Comparison of ENCODE assay signal across 8 cellular contexts in genomic region chr7:18508441-18509427, GRCh38. TPM values are rescaled to one million over a fixed set of nuclear protein-coding genes. Genes with fewer than 3 reads are reported as not detected.
DNase-seq lines count a peak whose midpoint lies in the region; ATAC-seq and TF ChIP-seq lines count a peak whose summit lies in the region.

No MANE protein-coding gene starts in this region.

- H3K9ac ChIP-seq in iPS-20b (ENCODE audit: low read depth, low read length), result peak overlapping the region; percentile 25; the same call in 1 of the 2 replicates

- TF ChIP-seq CTCF in WTC11 (IDR thresholded peaks at IDR 0.05) (no peak), upper lobe of left lung (IDR thresholded peaks at IDR 0.05) (no peak)

- H3K36me3 ChIP-seq in iPS-20b (ENCODE audit: insufficient read depth, low read depth, low read length) (no peaks in the 10 kb centered on the region), upper lobe of left lung (no peaks in the 10 kb centered on the region)

- no peaks in the 10 kb centered on the region for H3K27me3 Mint-ChIP-seq in WTC11 (ENCODE audit: low read depth)

- no peak overlapping the region for H3K4me3 ChIP-seq in iPS-20b (ENCODE audit: low read length)
- H3K4me3 ChIP-seq in upper lobe of left lung, result no peak overlapping the region

- no peak overlapping the region for H3K4me3 Mint-ChIP-seq in WTC11

- no peak overlapping the region for H3K27ac ChIP-seq in iPS-20b (ENCODE audit: low read length)
- H3K27ac ChIP-seq in upper lobe of left lung, result peak overlapping the region in 2 of 4 donors; percentile 8 to 9

- DNase-seq in DMS153 (lab: John Stamatoyannopoulos, UW) (peak; percentile 62), WTC11 (ENCODE audit: low spot score) (no peak), upper lobe of left lung (peak in 1 of 2 donors; percentile 26), NCI-H2227 (lab: John Stamatoyannopoulos, UW; ENCODE audit: unreplicated experiment) (no peak)
- DNase-seq in stimulated activated CD4-positive, alpha-beta T cell treated with anti-CD3 and anti-CD28 coated beads, Interleukin-2, amount 100 ng/mL, for 24 hours, result no peak

- H3K4me1 ChIP-seq in iPS-20b (ENCODE audit: insufficient read depth, low read length) (peaks cover 20% of the 10 kb centered on the region), upper lobe of left lung (peaks cover 6 to 13% (median 6%) of the 10 kb centered on the region in 4 donors)

- H3K27me3 ChIP-seq in iPS-20b (ENCODE audit: insufficient read depth, low read length) (no peaks in the 10 kb centered on the region), upper lobe of left lung (no peaks in the 10 kb centered on the region)

- ATAC-seq in GM19452 (IDR thresholded peaks at IDR 0.05; ENCODE audit: unreplicated experiment) (peak; percentile 86), HG03439 (IDR thresholded peaks at IDR 0.05; ENCODE audit: unreplicated experiment) (peak; percentile 81), WTC11 (peak; percentile 75), upper lobe of left lung (ENCODE audit: low FRiP score in 2 of 2) (peak; percentile 71 to 78)

- TF ChIP-seq POLR2A in upper lobe of left lung (IDR thresholded peaks at IDR 0.05), result no peak

- 62 to 63% methylated on average over 10 of the region's 10 CpGs for WGBS in upper lobe of left lung, 2 donors

- H3K9me3 ChIP-seq in iPS-20b (ENCODE audit: insufficient read depth, low read depth, low read length), result no peaks in the 10 kb centered on the region
- no peaks in the 10 kb centered on the region for H3K9me3 ChIP-seq in upper lobe of left lung

- no peaks in the 10 kb centered on the region for H3K9me3 Mint-ChIP-seq in WTC11

- peak in 1 of 4 donors; percentile 41 for TF ChIP-seq EP300 in upper lobe of left lung (IDR thresholded peaks at IDR 0.05)

- POLR2A ChIA-PET in WTC11 (lab: Charles Lee), result interaction anchor here (0.6 to 1.0 kb wide), 3 partner anchors 12 to 15 kb away, joined by 3 to 4 read pairs (median 4); partner anchors contain the start of gene HDAC9

- CTCF ChIA-PET in WTC11 (lab: Charles Lee), result interaction anchor here (1.0 to 3.3 kb wide), 8 partner anchors 10 to 156 kb away, joined by 3 to 29 read pairs (median 4); partner anchors contain the start of gene HDAC9

- H3K4me1 Mint-ChIP-seq in WTC11, result peaks cover 30% of the 10 kb centered on the region

- no peaks in the 10 kb centered on the region for H3K36me3 Mint-ChIP-seq in WTC11

- H3K27ac Mint-ChIP-seq in WTC11, result peak overlapping the region; percentile 67

TF ChIP-seq in WTC11, 78 proteins besides CTCF, POLR2A, EP300 and RAD21:
- TF ChIP-seq CREM (CRISPR knock-in tag; IDR thresholded peaks at IDR 0.05) (no peak), IRF1 (CRISPR knock-in tag; IDR thresholded peaks at IDR 0.05) (no peak), NR1H2 (CRISPR knock-in tag; IDR thresholded peaks at IDR 0.05) (no peak), ZNF317 (CRISPR knock-in tag; IDR thresholded peaks at IDR 0.05; ENCODE audit: borderline replicate concordance, low read depth) (no peak), NFYB (CRISPR knock-in tag; conservative IDR thresholded peaks at IDR 0.05; ENCODE audit: low read depth) (no peak), USF2 (CRISPR knock-in tag; IDR thresholded peaks at IDR 0.05) (no peak), ZBTB21 (CRISPR knock-in tag; IDR thresholded peaks at IDR 0.05; ENCODE audit: borderline replicate concordance) (no peak), TP53 (CRISPR knock-in tag; IDR thresholded peaks at IDR 0.05) (no peak), SMAD3 (CRISPR knock-in tag; IDR thresholded peaks at IDR 0.05; ENCODE audit: borderline replicate concordance) (no peak), CREB1 (CRISPR knock-in tag; IDR thresholded peaks at IDR 0.05) (no peak), NFATC4 (CRISPR knock-in tag; IDR thresholded peaks at IDR 0.05) (no peak), ETV6 (CRISPR knock-in tag; IDR thresholded peaks at IDR 0.05) (no peak), ATF2 (CRISPR knock-in tag; IDR thresholded peaks at IDR 0.05; ENCODE audit: borderline replicate concordance, low read depth) (no peak), ZNF416 (CRISPR knock-in tag; IDR thresholded peaks at IDR 0.05) (no peak), ESRRA (CRISPR knock-in tag; IDR thresholded peaks at IDR 0.05; ENCODE audit: borderline replicate concordance) (no peak), NR3C1 (CRISPR knock-in tag; conservative IDR thresholded peaks at IDR 0.05; ENCODE audit: low read depth) (no peak)
- TF ChIP-seq, protein P1, sequence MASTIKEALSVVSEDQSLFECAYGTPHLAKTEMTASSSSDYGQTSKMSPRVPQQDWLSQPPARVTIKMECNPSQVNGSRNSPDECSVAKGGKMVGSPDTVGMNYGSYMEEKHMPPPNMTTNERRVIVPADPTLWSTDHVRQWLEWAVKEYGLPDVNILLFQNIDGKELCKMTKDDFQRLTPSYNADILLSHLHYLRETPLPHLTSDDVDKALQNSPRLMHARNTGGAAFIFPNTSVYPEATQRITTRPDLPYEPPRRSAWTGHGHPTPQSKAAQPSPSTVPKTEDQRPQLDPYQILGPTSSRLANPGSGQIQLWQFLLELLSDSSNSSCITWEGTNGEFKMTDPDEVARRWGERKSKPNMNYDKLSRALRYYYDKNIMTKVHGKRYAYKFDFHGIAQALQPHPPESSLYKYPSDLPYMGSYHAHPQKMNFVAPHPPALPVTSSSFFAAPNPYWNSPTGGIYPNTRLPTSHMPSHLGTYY (CRISPR knock-in tag; IDR thresholded peaks at IDR 0.05), result no peak
- TF ChIP-seq, protein P2, sequence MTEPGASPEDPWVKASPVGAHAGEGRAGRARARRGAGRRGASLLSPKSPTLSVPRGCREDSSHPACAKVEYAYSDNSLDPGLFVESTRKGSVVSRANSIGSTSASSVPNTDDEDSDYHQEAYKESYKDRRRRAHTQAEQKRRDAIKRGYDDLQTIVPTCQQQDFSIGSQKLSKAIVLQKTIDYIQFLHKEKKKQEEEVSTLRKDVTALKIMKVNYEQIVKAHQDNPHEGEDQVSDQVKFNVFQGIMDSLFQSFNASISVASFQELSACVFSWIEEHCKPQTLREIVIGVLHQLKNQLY (CRISPR knock-in tag; IDR thresholded peaks at IDR 0.05), result no peak
- TF ChIP-seq, protein P3, sequence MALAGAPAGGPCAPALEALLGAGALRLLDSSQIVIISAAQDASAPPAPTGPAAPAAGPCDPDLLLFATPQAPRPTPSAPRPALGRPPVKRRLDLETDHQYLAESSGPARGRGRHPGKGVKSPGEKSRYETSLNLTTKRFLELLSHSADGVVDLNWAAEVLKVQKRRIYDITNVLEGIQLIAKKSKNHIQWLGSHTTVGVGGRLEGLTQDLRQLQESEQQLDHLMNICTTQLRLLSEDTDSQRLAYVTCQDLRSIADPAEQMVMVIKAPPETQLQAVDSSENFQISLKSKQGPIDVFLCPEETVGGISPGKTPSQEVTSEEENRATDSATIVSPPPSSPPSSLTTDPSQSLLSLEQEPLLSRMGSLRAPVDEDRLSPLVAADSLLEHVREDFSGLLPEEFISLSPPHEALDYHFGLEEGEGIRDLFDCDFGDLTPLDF (CRISPR knock-in tag; IDR thresholded peaks at IDR 0.05), result no peak

RNA-seq across cellular contexts. Expression of gene HDAC9, which starts 13.2 kb away (rescaled TPM):
- total RNA-seq in WTC11 (2021) (14.6 to 18.8 TPM (median 18.0 TPM) in 3 replicates), upper lobe of left lung (10 to 100 TPM in 3 of 6 donors, 1 to 10 TPM in 3; 8.4 to 23.1 (median 10.4) TPM)
